In genomic region chr15:61457050-61457733, GRCh38 we compare ENCODE assay signal across 31 cellular contexts.
"Had no signal": no experiment of that assay in that cellular context is flagged by ENCODE, and none has a peak within 500 bp of the region (broad histone marks: within the 10 kb centered on the region; RNA-seq: fewer than 3 reads in every experiment).

No MANE protein-coding gene starts in this region.

- DNase-seq: activated CD4-positive, alpha-beta memory T cell treated with anti-CD3 and anti-CD28 coated beads, Interleukin-2, amount 10 ng/mL, durations not matched to agents 7 days and 5 days; activated CD4-positive, alpha-beta T cell treated with anti-CD3 and anti-CD28 coated beads for 1 hour; activated CD4-positive, alpha-beta T cell treated with anti-CD3 and anti-CD28 coated beads for 36 hours; activated CD4-positive, alpha-beta T cell treated with anti-CD3 and anti-CD28 coated beads for 48 hours; activated CD4-positive, alpha-beta T cell treated with anti-CD3 and anti-CD28 coated beads, Interleukin-2, amount 10 ng/mL, durations not matched to agents 7 days and 5 days; activated CD4-positive, alpha-beta T cell treated with anti-CD3 and anti-CD28 coated beads, Interleukin-2, amount 50 U/mL, for 48 hours; activated CD4-positive, CD25-positive, alpha-beta regulatory T cell; activated CD8-positive, alpha-beta memory T cell treated with anti-CD3 and anti-CD28 coated beads for 24 hours; activated CD8-positive, alpha-beta memory T cell treated with anti-CD3 and anti-CD28 coated beads, Interleukin-2, amount 10 ng/mL, durations not matched to agents 7 days and 5 days; activated CD8-positive, alpha-beta memory T cell treated with anti-CD3 and anti-CD28 coated beads, Interleukin-2, amount 50 U/mL, for 48 hours; activated CD8-positive, alpha-beta T cell treated with anti-CD3 and anti-CD28 coated beads, Interleukin-2, amount 10 ng/mL, durations not matched to agents 7 days and 5 days; activated effector memory CD4-positive, alpha-beta T cell treated with Interleukin-2 at 50 U/mL for 16 hours; activated gamma-delta T cell; activated naive CD4-positive, alpha-beta T cell treated with anti-CD3 and anti-CD28 coated beads, Interleukin-2, amount 10 ng/mL, durations not matched to agents 7 days and 5 days; activated naive CD4-positive, alpha-beta T cell treated with Interleukin-2 at 50 U/mL for 16 hours; activated naive CD8-positive, alpha-beta T cell treated with anti-CD3 and anti-CD28 coated beads, Interleukin-2, amount 10 ng/mL, durations not matched to agents 7 days and 5 days; activated naive CD8-positive, alpha-beta T cell treated with anti-CD3 and anti-CD28 coated beads, Interleukin-2, amount 50 U/mL, for 24 hours; activated T-cell treated with anti-CD3 and anti-CD28 coated beads, Interleukin-2, amount 50 U/mL, for 24 hours; activated T-cell treated with anti-CD3 and anti-CD28 coated beads, Interleukin-2, amount 50 U/mL, for 48 hours; amygdala; anterior cingulate cortex; caudate nucleus; cerebellar nuclear complex; T-helper 1 cell; T-helper 2 cell; T-helper 9 cell; WERI-Rb-1 had no signal

- H3K9me3 ChIP-seq: ascending aorta had no signal

- H3K36me3 ChIP-seq: ascending aorta, cardiac muscle cell, WERI-Rb-1 had no signal

- H3K4me1 ChIP-seq: ascending aorta had no signal

- H3K4me3 ChIP-seq: ascending aorta, cardiac muscle cell had no signal

- ATAC-seq: activated CD4-positive, alpha-beta T cell treated with anti-CD3 and anti-CD28 coated beads for 36 hours; activated CD4-positive, CD25-positive, alpha-beta regulatory T cell treated with anti-CD3 and anti-CD28 coated beads, Interleukin-2, amount 50 U/mL, for 24 hours; activated CD8-positive, alpha-beta memory T cell treated with anti-CD3 and anti-CD28 coated beads, Interleukin-2, amount 10 ng/mL, durations not matched to agents 7 days and 5 days; activated CD8-positive, alpha-beta T cell treated with anti-CD3 and anti-CD28 coated beads, Interleukin-2, amount 10 ng/mL, durations not matched to agents 7 days and 5 days; activated naive CD8-positive, alpha-beta T cell treated with anti-CD3 and anti-CD28 coated beads, Interleukin-2, amount 50 U/mL, for 24 hours; WTC11 had no signal

- H3K27me3 ChIP-seq: ascending aorta, cardiac muscle cell had no signal

- H3K27ac ChIP-seq: ascending aorta, cardiac muscle cell, WERI-Rb-1 had no signal
